10 cellular contexts compared by ENCODE assay signal in the genomic region with DNA sequence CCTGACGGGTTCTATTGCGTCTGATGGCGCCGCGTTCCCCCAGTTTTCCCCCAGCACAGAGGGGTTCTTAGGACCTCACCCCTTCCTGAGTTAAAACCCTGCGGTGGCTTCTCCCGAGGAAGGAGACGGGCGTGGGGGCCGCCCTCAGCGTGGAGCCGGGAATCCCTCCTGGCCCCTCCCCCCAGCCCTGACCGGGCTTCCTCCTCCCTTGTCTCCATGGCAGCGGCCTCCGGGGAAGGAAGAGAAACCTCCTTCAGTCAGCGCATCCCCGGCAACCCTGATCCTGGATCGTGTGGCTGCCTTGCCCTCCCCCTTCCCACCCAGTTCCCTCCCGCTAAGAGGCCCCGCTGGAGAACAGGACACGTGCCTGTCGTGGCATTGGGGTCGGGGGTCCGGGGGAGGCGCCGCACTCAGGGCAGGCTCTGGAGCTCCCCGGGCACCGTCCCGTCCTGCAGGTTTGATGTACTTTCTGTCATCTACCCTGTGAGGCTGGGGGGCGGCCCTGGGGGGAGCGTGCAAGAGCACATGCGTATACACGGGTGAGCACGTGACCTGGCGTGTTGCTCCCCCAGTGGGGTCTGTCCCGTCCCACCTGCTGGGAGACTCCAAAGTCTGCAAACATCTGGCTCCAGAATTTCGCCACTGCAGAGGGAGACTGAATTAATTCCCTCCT. TPM values are rescaled to one million over a fixed set of nuclear protein-coding genes. Genes with fewer than 3 reads are reported as not detected.
DNase-seq lines count a peak whose midpoint lies in the region; ATAC-seq and TF ChIP-seq lines count a peak whose summit lies in the region.
"Had no signal": no experiment of that assay in that cellular context is flagged by ENCODE, and none has a peak within 500 bp of the region (broad histone marks: within the 10 kb centered on the region; RNA-seq: fewer than 3 reads in every experiment).

No MANE protein-coding gene starts in this region.

- 41 to 57% (median 45%) methylated on average over 13 to 36 of the region's 37 CpGs for WGBS in adrenal gland, 4 donors
- WGBS in urinary bladder: 32% methylated on average over 36 of the region's 37 CpGs

- H3K4me3 ChIP-seq in adrenal gland: no peak overlapping the region
- H3K4me3 ChIP-seq in urinary bladder (ENCODE audit: low read depth, low read length): no peak overlapping the region
- H3K4me3 ChIP-seq: lung had no signal

- peak overlapping the region in 2 of 5 donors; percentile 13 to 67 for H3K27ac ChIP-seq in adrenal gland
- H3K27ac ChIP-seq in urinary bladder (ENCODE audit: low read depth): peak overlapping the region; percentile 48

- no peaks in the 10 kb centered on the region for H3K27me3 ChIP-seq in adrenal gland

- intact Hi-C loops in adrenal gland (cut with DNase I) (no loop called here), sciatic nerve (cut with DNase I) (no loop called here)

- TF ChIP-seq CTCF in adrenal gland (IDR thresholded peaks at IDR 0.05): no peak

- DNase-seq in DMS53 (lab: John Stamatoyannopoulos, UW): peak; percentile 55
- DNase-seq in DMS53 treated with DMSO at 0.1 percent for 48 hours (lab: John Stamatoyannopoulos, UW; ENCODE audit: unreplicated experiment): no peak
- peak; percentile 51 to 79 (median 59) for DNase-seq in adrenal gland
- peak; percentile 82 for DNase-seq in kidney glomerular epithelial cell (lab: John Stamatoyannopoulos, UW)
- no peak for DNase-seq in activated CD4-positive, alpha-beta T cell treated with anti-CD3 and anti-CD28 coated beads, Interleukin-2, amount 50 U/mL, for 1 hour
- no peak for DNase-seq in sciatic nerve (ENCODE audit: low spot score)
- DNase-seq: activated naive CD4-positive, alpha-beta T cell treated with Interleukin-2 at 50 U/mL for 16 hours had no signal

- no peak for TF ChIP-seq POLR2A in adrenal gland (IDR thresholded peaks at IDR 0.05)

- H3K36me3 ChIP-seq in adrenal gland (replicated peaks in 1 of 2): no peaks in the 10 kb centered on the region
- H3K36me3 ChIP-seq in urinary bladder (ENCODE audit: insufficient read depth): no peaks in the 10 kb centered on the region

- ATAC-seq in HG03520 (IDR thresholded peaks at IDR 0.05; ENCODE audit: unreplicated experiment): no peak
- no peak for ATAC-seq in sciatic nerve

- H3K4me1 ChIP-seq in adrenal gland (replicated peaks in 1 of 2) (peaks cover 12 to 24% of the 10 kb centered on the region in 2 donors), urinary bladder (ENCODE audit: insufficient read depth) (no peaks in the 10 kb centered on the region)

- H3K9me3 ChIP-seq in adrenal gland (replicated peaks in 1 of 3): no peaks in the 10 kb centered on the region

RNA-seq across cellular contexts. Expression of a gene that starts 30.5 kb away (rescaled TPM):
- total RNA-seq in adrenal gland: 100 to 1,000 TPM in 1 of 8 donors, 10 to 100 TPM in 7; 25.1 to 121 (median 41.7) TPM
- polyA plus RNA-seq in adrenal gland: 10 to 100 TPM; 20.1 to 36.2 (median 21.7) TPM
- total RNA-seq in urinary bladder: 10.6 TPM
- 151 TPM for polyA plus RNA-seq in urinary bladder
- 4.1 TPM for total RNA-seq in sciatic nerve

RNA-seq across cellular contexts. Expression of a gene that starts 41.7 kb away (rescaled TPM):
- total RNA-seq in adrenal gland (1 to 10 TPM in 1 of 8 donors, under 1 TPM in 2, not detected in 5; 0.18 to 5.5 (median 0.29) TPM), urinary bladder (not detected), sciatic nerve (0.45 TPM)
- polyA plus RNA-seq in adrenal gland (1 to 10 TPM in 1 of 3 donors, under 1 TPM in 1, not detected in 1; 0.34 to 2.7 TPM), urinary bladder (0.71 TPM)

RNA-seq across cellular contexts. Expression of a gene that starts 46.6 kb away (rescaled TPM):
- total RNA-seq in adrenal gland (1 to 10 TPM in 2 of 8 donors, under 1 TPM in 3, not detected in 3; 0.54 to 6.6 (median 0.78) TPM), urinary bladder (4.4 TPM), sciatic nerve (18.5 TPM)
- polyA plus RNA-seq in adrenal gland (1 to 10 TPM in 1 of 3 donors, under 1 TPM in 1, not detected in 1; 0.32 to 5.1 TPM), urinary bladder (80.3 TPM)

RNA-seq across cellular contexts. Expression of a gene that starts 57.1 kb away (rescaled TPM):
- 1 to 10 TPM in 3 of 8 donors, under 1 TPM in 3, not detected in 2; 0.41 to 4.7 (median 1.0) TPM for total RNA-seq in adrenal gland
- polyA plus RNA-seq in adrenal gland: 1 to 10 TPM in 1 of 3 donors, under 1 TPM in 1, not detected in 1; 0.48 to 4.8 TPM
- total RNA-seq in urinary bladder: 10.8 TPM
- polyA plus RNA-seq in urinary bladder: 72.9 TPM
- total RNA-seq in sciatic nerve: 11.5 TPM

Comparison
In these comparisons a context has a peak if more than half of its experiments do, and no peak if none do; other contexts are left out.
1. DNase-seq: peak in DMS53 (single experiment), adrenal gland (7 of 7) and kidney glomerular epithelial cell (single experiment); none in DMS53 treated with DMSO at 0.1 percent for 48 hours (single experiment), activated CD4-positive, alpha-beta T cell treated with anti-CD3 and anti-CD28 coated beads, Interleukin-2, amount 50 U/mL, for 1 hour (single experiment) and sciatic nerve (single experiment).